12 cellular contexts compared by ENCODE assay signal in the genomic region with DNA sequence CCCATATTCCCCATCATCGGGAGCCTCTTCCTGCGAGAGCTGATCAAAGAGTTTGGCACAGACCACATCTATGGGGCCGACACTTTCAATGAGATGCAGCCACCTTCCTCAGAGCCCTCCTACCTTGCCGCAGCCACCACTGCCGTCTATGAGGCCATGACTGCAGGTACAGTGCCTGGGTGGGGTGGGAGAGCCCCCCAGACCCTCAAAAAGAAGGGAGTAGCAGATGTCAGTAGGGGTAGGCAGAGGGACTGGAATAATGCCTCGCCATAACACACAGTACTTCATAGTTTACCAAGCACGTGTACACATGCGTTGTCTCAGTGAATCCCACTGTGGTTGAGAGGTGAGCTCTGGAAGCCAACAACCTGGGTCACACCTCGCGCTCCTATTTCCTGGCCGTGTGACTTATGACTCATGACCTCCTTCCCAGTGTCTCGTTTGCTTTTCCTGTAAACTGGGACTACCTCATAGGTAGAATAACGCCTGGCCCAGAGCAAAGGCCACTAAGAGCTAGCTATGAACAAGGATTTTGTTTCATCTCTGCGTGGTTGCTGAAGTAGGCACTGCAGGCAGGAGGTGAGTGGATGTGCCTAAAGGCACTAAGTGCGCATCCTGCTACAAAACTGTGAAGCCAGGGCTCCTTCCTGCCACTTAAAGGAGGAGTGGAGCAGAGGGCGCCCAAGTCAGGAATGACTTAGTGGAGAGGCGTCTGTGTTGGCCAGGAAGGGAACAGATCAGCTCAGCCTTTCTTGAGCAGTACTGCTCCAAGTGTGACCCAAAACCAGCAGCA. TPM values are rescaled to one million over a fixed set of nuclear protein-coding genes. Genes with fewer than 3 reads are reported as not detected.
DNase-seq lines count a peak whose midpoint lies in the region; ATAC-seq, FAIRE-seq and TF ChIP-seq lines count a peak whose summit lies in the region.
"Had no signal": no experiment of that assay in that cellular context is flagged by ENCODE, and none has a peak within 500 bp of the region (broad histone marks: within the 10 kb centered on the region; RNA-seq: fewer than 3 reads in every experiment).

No MANE protein-coding gene starts in this region.

- no peak overlapping the region for H2BK120ac ChIP-seq in mesendoderm (ENCODE audit: low read depth, low read length)

- H3K27ac ChIP-seq in astrocyte (ENCODE audit: low read depth, low read length), result no peak overlapping the region
- H3K27ac ChIP-seq in mesendoderm (ENCODE audit: low read depth, low read length), result no peak overlapping the region
- no peak overlapping the region for H3K27ac ChIP-seq in upper lobe of left lung
- H3K27ac ChIP-seq: lower lobe of right lung had no signal

- no peak overlapping the region for H2BK5ac ChIP-seq in mesendoderm (ENCODE audit: low read length)

- peaks cover 3% of the 10 kb centered on the region for H3K79me1 ChIP-seq in mesendoderm (ENCODE audit: low read length)

- H3K36me3 ChIP-seq in Loucy (ENCODE audit: insufficient read depth, low read length), result no peaks in the 10 kb centered on the region; the same call in 1 of the 2 replicates
- H3K36me3 ChIP-seq in astrocyte (ENCODE audit: insufficient read depth, low read length), result no peaks in the 10 kb centered on the region
- H3K36me3 ChIP-seq in mesendoderm (ENCODE audit: control insufficient read depth, insufficient read depth, low read length), result no peaks in the 10 kb centered on the region
- peaks cover 7 to 61% (median 43%) of the 10 kb centered on the region in 4 donors for H3K36me3 ChIP-seq in upper lobe of left lung

- H3F3A ChIP-seq in Loucy (ENCODE audit: low read depth), result no peaks in the 10 kb centered on the region

- no peaks in the 10 kb centered on the region for H3K9me3 Mint-ChIP-seq in astrocyte (ENCODE audit: unreplicated experiment)

- no peak for FAIRE-seq in astrocyte (lab: Jason Lieb, UNC)

- H4K8ac ChIP-seq in mesendoderm (ENCODE audit: low read depth, low read length), result no peak overlapping the region

- no peak overlapping the region for H3K18ac ChIP-seq in mesendoderm (ENCODE audit: low read length)

- H3K23ac ChIP-seq in mesendoderm (ENCODE audit: low read length), result no peak overlapping the region

- H3K4me1 ChIP-seq in Loucy (ENCODE audit: insufficient read depth, low read length, poor library complexity, severe bottlenecking), result peaks cover 26% of the 10 kb centered on the region
- peaks cover 5% of the 10 kb centered on the region for H3K4me1 ChIP-seq in astrocyte (ENCODE audit: insufficient read depth, low read length)
- H3K4me1 ChIP-seq in mesendoderm (ENCODE audit: control insufficient read depth, low read depth, low read length), result no peaks in the 10 kb centered on the region
- peaks cover 9 to 16% (median 10%) of the 10 kb centered on the region in 4 donors for H3K4me1 ChIP-seq in upper lobe of left lung

- no peak overlapping the region for H3K4me3 Mint-ChIP-seq in astrocyte (ENCODE audit: unreplicated experiment)

- TF ChIP-seq CTCF in Loucy (conservative IDR thresholded peaks at IDR 0.05; ENCODE audit: low read length) (no peak), astrocyte (IDR thresholded peaks at IDR 0.05; ENCODE audit: insufficient read depth, low read depth, low read length) (no peak), upper lobe of left lung (IDR thresholded peaks at IDR 0.05) (no peak)

- H3K27me3 ChIP-seq in Loucy (ENCODE audit: insufficient read depth, low read length, poor library complexity, severe bottlenecking) (no peaks in the 10 kb centered on the region), astrocyte (ENCODE audit: insufficient read depth, low read length) (no peaks in the 10 kb centered on the region), mesendoderm (ENCODE audit: insufficient read depth, low read length, poor library complexity) (no peaks in the 10 kb centered on the region), upper lobe of left lung (no peaks in the 10 kb centered on the region)

- H4K20me1 ChIP-seq in Loucy (ENCODE audit: insufficient read depth, low read length, poor library complexity, severe bottlenecking) (peaks cover 8% of the 10 kb centered on the region), astrocyte (ENCODE audit: insufficient read depth, low read length) (no peaks in the 10 kb centered on the region)

- H3K4me2 ChIP-seq in Loucy (ENCODE audit: low read depth, low read length, poor library complexity, severe bottlenecking) (peak overlapping the region; percentile 46), astrocyte (ENCODE audit: low read length) (no peak overlapping the region), mesendoderm (ENCODE audit: low read length) (no peak overlapping the region)

- DNase-seq in DMS53 (lab: John Stamatoyannopoulos, UW) (peak; percentile 89), astrocyte (ENCODE audit: low read depth) (no peak), mesendoderm (no peak), NCI-H526 treated with DMSO at 0.1 percent for 48 hours (lab: John Stamatoyannopoulos, UW) (no peak), 8988T (no peak), upper lobe of left lung (no peak), NCI-H345 treated with DMSO at 0.1 percent for 48 hours (lab: John Stamatoyannopoulos, UW; ENCODE audit: unreplicated experiment) (no peak)
- DNase-seq: activated CD4-positive, CD25-positive, alpha-beta regulatory T cell treated with anti-CD3 and anti-CD28 coated beads, Interleukin-2, amount 50 U/mL, for 72 hours; GOT3; lower lobe of right lung; NCI-H1694 had no signal

- H3K27me3 Mint-ChIP-seq in astrocyte (ENCODE audit: low read depth, unreplicated experiment), result no peaks in the 10 kb centered on the region

- H3K27ac Mint-ChIP-seq in astrocyte (ENCODE audit: unreplicated experiment), result peak overlapping the region; percentile 62

- no peak for TF ChIP-seq POLR2A in upper lobe of left lung (IDR thresholded peaks at IDR 0.05)

- TF ChIP-seq EP300 in upper lobe of left lung (IDR thresholded peaks at IDR 0.05), result no peak

- ATAC-seq in upper lobe of left lung (ENCODE audit: low FRiP score in 2 of 2), result no peak
- ATAC-seq: lower lobe of right lung had no signal

- H4K5ac ChIP-seq in mesendoderm (ENCODE audit: low read length), result no peak overlapping the region

- H2AFZ ChIP-seq in Loucy (ENCODE audit: low read length) (no peak overlapping the region), astrocyte (ENCODE audit: low read depth, low read length) (no peak overlapping the region)

- H3K9ac ChIP-seq in Loucy (ENCODE audit: low read depth, low read length, poor library complexity, severe bottlenecking) (peak overlapping the region; percentile 2), astrocyte (ENCODE audit: low read length) (no peak overlapping the region), mesendoderm (ENCODE audit: low read length) (no peak overlapping the region)

- no peak overlapping the region for H2AK5ac ChIP-seq in mesendoderm (ENCODE audit: low read length)

- H3K56ac ChIP-seq in mesendoderm (ENCODE audit: low read length), result peak overlapping the region; percentile 15

- no CpG with 5 or more reads among the region's 17 CpGs for WGBS in mesendoderm (ENCODE audit: extremely low coverage, insufficient coverage, low lambda C conversion rate)
- 83 to 85% methylated on average over 14 to 17 of the region's 17 CpGs for WGBS in upper lobe of left lung, 2 donors

- H3K4me3 ChIP-seq in Loucy (ENCODE audit: low read length, poor library complexity, severe bottlenecking), result no peak overlapping the region
- no peak overlapping the region for H3K4me3 ChIP-seq in astrocyte (ENCODE audit: insufficient read depth, low read depth, low read length)
- no peak overlapping the region for H3K4me3 ChIP-seq in mesendoderm (ENCODE audit: low read length)
- no peak overlapping the region for H3K4me3 ChIP-seq in upper lobe of left lung
- H3K4me3 ChIP-seq: lower lobe of right lung had no signal

- H3K36me3 Mint-ChIP-seq in astrocyte (ENCODE audit: low read depth, unreplicated experiment), result peaks cover 14% of the 10 kb centered on the region

- H3K4ac ChIP-seq in mesendoderm (ENCODE audit: low read depth, low read length), result no peak overlapping the region

- H3K9me3 ChIP-seq in Loucy (ENCODE audit: insufficient read depth, low read depth, low read length), result no peaks in the 10 kb centered on the region
- H3K9me3 ChIP-seq in astrocyte (ENCODE audit: insufficient read depth, low read depth, low read length), result no peaks in the 10 kb centered on the region
- no peaks in the 10 kb centered on the region for H3K9me3 ChIP-seq in upper lobe of left lung
- H3K9me3 ChIP-seq: lower lobe of right lung had no signal

- no peaks in the 10 kb centered on the region for H3K9me2 ChIP-seq in Loucy (replicated peaks; ENCODE audit: low read depth, low read length)

- H3K79me2 ChIP-seq in Loucy (ENCODE audit: insufficient read depth, low read length) (peaks cover 21% of the 10 kb centered on the region), astrocyte (ENCODE audit: insufficient read depth, low read length) (peaks cover 11% of the 10 kb centered on the region), mesendoderm (ENCODE audit: control insufficient read depth, insufficient read depth, low read length) (peaks cover 2% of the 10 kb centered on the region)

- H2BK15ac ChIP-seq in mesendoderm (replicated peaks; ENCODE audit: low read depth), result no peak overlapping the region

- H3K4me1 Mint-ChIP-seq in astrocyte (ENCODE audit: low read depth, unreplicated experiment), result peaks cover 11% of the 10 kb centered on the region

RNA-seq across cellular contexts. Expression of gene NAGLU, which starts 5.2 kb away (rescaled TPM):
- total RNA-seq in astrocyte (19.3 and 25.9 TPM in 2 replicates), upper lobe of left lung (10 to 100 TPM; 36.7 to 97.4 (median 68.4) TPM)
- 9.6 TPM for polyA plus RNA-seq in mesendoderm (2013, experiment 1 of 2)
- 9.0 TPM for polyA plus RNA-seq in mesendoderm (2013, experiment 2 of 2)

RNA-seq across cellular contexts. Expression of gene HSD17B1, which starts 11.5 kb away (rescaled TPM):
- total RNA-seq in astrocyte, result 1.5 and 1.7 TPM in 2 replicates
- polyA plus RNA-seq in mesendoderm (2013, experiment 1 of 2), result 0.59 TPM
- 0.67 TPM for polyA plus RNA-seq in mesendoderm (2013, experiment 2 of 2)
- total RNA-seq in upper lobe of left lung, result 1 to 10 TPM in 5 of 6 donors, not detected in 1; 1.3 to 6.3 (median 1.7) TPM

RNA-seq across cellular contexts. Expression of gene COASY, which starts 20.7 kb away (rescaled TPM):
- 52.0 and 54.2 TPM in 2 replicates for total RNA-seq in astrocyte
- 113 TPM for polyA plus RNA-seq in mesendoderm (2013, experiment 1 of 2)
- polyA plus RNA-seq in mesendoderm (2013, experiment 2 of 2), result 116 TPM
- 10 to 100 TPM; 34.7 to 71.1 (median 51.4) TPM for total RNA-seq in upper lobe of left lung

RNA-seq across cellular contexts. Expression of gene MLX, which starts 25.7 kb away (rescaled TPM):
- total RNA-seq in astrocyte, result 26.5 and 29.9 TPM in 2 replicates
- polyA plus RNA-seq in mesendoderm (2013, experiment 1 of 2), result 47.9 TPM
- 45.7 TPM for polyA plus RNA-seq in mesendoderm (2013, experiment 2 of 2)
- total RNA-seq in upper lobe of left lung, result 100 to 1,000 TPM in 1 of 6 donors, 10 to 100 TPM in 5; 61.8 to 104 (median 83.5) TPM

RNA-seq across cellular contexts. Expression of gene PSMC3IP, which starts 36.3 kb away (rescaled TPM):
- total RNA-seq in astrocyte (5.4 and 8.7 TPM in 2 replicates), upper lobe of left lung (1 to 10 TPM in 5 of 6 donors, not detected in 1; 1.9 to 6.8 (median 3.8) TPM)
- polyA plus RNA-seq in mesendoderm (2013, experiment 1 of 2), result 26.0 TPM
- 26.0 TPM for polyA plus RNA-seq in mesendoderm (2013, experiment 2 of 2)
